ENCODE assay signal across 17 cellular contexts in the genomic region with DNA sequence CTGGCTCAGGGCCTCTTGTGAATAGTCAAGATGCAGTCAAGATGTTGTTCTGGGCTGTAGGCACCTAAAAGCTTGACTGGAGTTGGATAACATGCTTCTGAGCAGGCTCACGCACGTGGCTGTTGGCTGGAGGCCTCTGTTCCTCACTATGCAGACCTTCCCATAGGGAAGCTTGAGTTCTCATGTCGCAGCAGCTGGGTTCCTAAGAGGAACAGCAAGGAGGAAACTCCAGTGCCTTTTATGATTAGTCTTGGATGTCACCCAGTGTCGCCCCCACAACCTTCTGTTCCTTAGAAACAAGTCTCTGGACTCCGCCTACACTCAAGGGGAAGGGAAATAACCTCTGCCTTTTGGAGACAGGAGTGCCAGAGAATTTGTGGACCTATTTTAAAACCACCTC.
DNase-seq lines count a peak whose midpoint lies in the region; ATAC-seq and TF ChIP-seq lines count a peak whose summit lies in the region.
"Had no signal": no experiment of that assay in that cellular context is flagged by ENCODE, and none has a peak within 500 bp of the region (broad histone marks: within the 10 kb centered on the region; RNA-seq: fewer than 3 reads in every experiment).

No MANE protein-coding gene starts in this region.

- H3K27me3 Mint-ChIP-seq in activated naive CD8-positive, alpha-beta T cell treated with anti-CD3 and anti-CD28 coated beads for 36 hours: no peaks in the 10 kb centered on the region
- H3K27me3 Mint-ChIP-seq in naive thymus-derived CD4-positive, alpha-beta T cell: no peaks in the 10 kb centered on the region
- H3K27me3 Mint-ChIP-seq: activated naive CD4-positive, alpha-beta T cell treated with anti-CD3 and anti-CD28 coated beads, Interleukin-2, amount 10 ng/mL, durations not matched to agents 7 days and 5 days; natural killer cell treated with Interleukin-12 subunit alpha and Interleukin-12 subunit beta and Interleukin-15 and Interleukin-18, amount 100 ng/mL, for 72 hours had no signal

- H3K79me2 ChIP-seq in SU-DHL-6 (ENCODE audit: insufficient read depth, low read length) (no peaks in the 10 kb centered on the region), parathyroid adenoma (no peaks in the 10 kb centered on the region)

- no peaks in the 10 kb centered on the region for H3K27me3 ChIP-seq in SU-DHL-6 (ENCODE audit: low read length)
- H3K27me3 ChIP-seq in left ventricle myocardium inferior (ENCODE audit: low read depth): no peaks in the 10 kb centered on the region
- no peaks in the 10 kb centered on the region for H3K27me3 ChIP-seq in parathyroid adenoma (ENCODE audit: control insufficient read depth, insufficient read depth, low read length)
- no peaks in the 10 kb centered on the region for H3K27me3 ChIP-seq in naive thymus-derived CD4-positive, alpha-beta T cell (ENCODE audit: control insufficient read depth in 2 of 2, insufficient read depth in 2 of 2, low read length in 2 of 2)
- H3K27me3 ChIP-seq: brain microvascular endothelial cell had no signal

- no peaks in the 10 kb centered on the region for H3K36me3 ChIP-seq in SU-DHL-6 (ENCODE audit: low read length)
- H3K36me3 ChIP-seq in left ventricle myocardium inferior: no peaks in the 10 kb centered on the region
- no peaks in the 10 kb centered on the region for H3K36me3 ChIP-seq in parathyroid adenoma (ENCODE audit: control insufficient read depth, insufficient read depth, low read length)
- no peaks in the 10 kb centered on the region for H3K36me3 ChIP-seq in naive thymus-derived CD4-positive, alpha-beta T cell (ENCODE audit: control insufficient read depth in 2 of 3, insufficient read depth in 3 of 3, low read length in 3 of 3)
- H3K36me3 ChIP-seq: brain microvascular endothelial cell had no signal

- H3F3A ChIP-seq in SU-DHL-6 (ENCODE audit: insufficient read depth): 0 out of 2 replicates have a peak, but pooled peaks cover under 1% of the 10 kb centered on the region

- H3K36me3 Mint-ChIP-seq in activated naive CD8-positive, alpha-beta T cell treated with anti-CD3 and anti-CD28 coated beads for 36 hours: peaks cover 2% of the 10 kb centered on the region
- no peaks in the 10 kb centered on the region for H3K36me3 Mint-ChIP-seq in naive thymus-derived CD4-positive, alpha-beta T cell
- H3K36me3 Mint-ChIP-seq: natural killer cell treated with Interleukin-12 subunit alpha and Interleukin-12 subunit beta and Interleukin-15 and Interleukin-18, amount 100 ng/mL, for 72 hours had no signal

- H3K4me2 ChIP-seq in SU-DHL-6 (ENCODE audit: low read depth, low read length, poor library complexity, severe bottlenecking) (no peak overlapping the region), parathyroid adenoma (ENCODE audit: low read length) (no peak overlapping the region)

- ATAC-seq in naive thymus-derived CD4-positive, alpha-beta T cell: no peak
- no peak for ATAC-seq in GM19463 (IDR thresholded peaks at IDR 0.05; ENCODE audit: unreplicated experiment)
- ATAC-seq: natural killer cell treated with Interleukin-12 subunit alpha and Interleukin-12 subunit beta and Interleukin-15 and Interleukin-18, amount 100 ng/mL, for 72 hours; stimulated activated naive CD8-positive, alpha-beta T cell treated with anti-CD3 and anti-CD28 coated beads, Interleukin-15, Interleukin-2, amounts not matched to agents 100 U/mL and 50 U/mL, for 24 hours had no signal

- H3K4me1 ChIP-seq in left ventricle myocardium inferior (peaks cover 21% of the 10 kb centered on the region), parathyroid adenoma (peaks cover 30% of the 10 kb centered on the region)
- H3K4me1 ChIP-seq in naive thymus-derived CD4-positive, alpha-beta T cell (ENCODE audit: control insufficient read depth in 2 of 2, insufficient read depth in 2 of 2, low read length in 2 of 2): no peaks in the 10 kb centered on the region

- intact Hi-C loops in left ventricle myocardium inferior (cut with micrococcal nuclease): no loop called here
- intact Hi-C loops in naive thymus-derived CD4-positive, alpha-beta T cell (cut with micrococcal nuclease): no loop called here

- H3K9ac ChIP-seq in SU-DHL-6 (ENCODE audit: low read length) (no peak overlapping the region), parathyroid adenoma (no peak overlapping the region)

- no peak for TF ChIP-seq CTCF in SU-DHL-6 (IDR thresholded peaks at IDR 0.05; ENCODE audit: insufficient read depth, low read length, poor library complexity, severe bottlenecking)
- no peak for TF ChIP-seq CTCF in left ventricle myocardium inferior (IDR thresholded peaks at IDR 0.05; ENCODE audit: borderline replicate concordance)
- no peak for TF ChIP-seq CTCF in parathyroid adenoma (IDR thresholded peaks at IDR 0.05)

- H3K9me2 ChIP-seq in SU-DHL-6 (replicated peaks; ENCODE audit: insufficient read depth, low read length): no peaks in the 10 kb centered on the region

- peak; percentile 52 for DNase-seq in DMS 273 treated with DMSO at 0.1 percent for 48 hours (lab: John Stamatoyannopoulos, UW)
- peak; percentile 71 for DNase-seq in left ventricle myocardium inferior
- DNase-seq in activated naive CD4-positive, alpha-beta T cell treated with anti-CD3 and anti-CD28 coated beads, Interleukin-2, amount 50 U/mL, for 16 hours: no peak
- no peak for DNase-seq in activated naive CD8-positive, alpha-beta T cell treated with anti-CD3 and anti-CD28 coated beads for 36 hours
- no peak for DNase-seq in naive thymus-derived CD4-positive, alpha-beta T cell
- DNase-seq: activated CD4-positive, CD25-positive, alpha-beta regulatory T cell treated with anti-CD3 and anti-CD28 coated beads, Interleukin-2, amount 50 U/mL, for 72 hours; activated CD8-positive, alpha-beta memory T cell treated with anti-CD3 and anti-CD28 coated beads, Interleukin-2, amount 50 U/mL, for 4 hours; activated naive CD4-positive, alpha-beta T cell treated with anti-CD3 and anti-CD28 coated beads, Interleukin-2, amount 10 ng/mL, durations not matched to agents 7 days and 5 days; brain microvascular endothelial cell; NCI-H187 treated with DMSO at 0.1 percent for 48 hours; stimulated activated naive CD8-positive, alpha-beta T cell treated with anti-CD3 and anti-CD28 coated beads, Interleukin-15, Interleukin-2, amounts not matched to agents 100 U/mL and 50 U/mL, for 24 hours had no signal

- no peak overlapping the region for H3K27ac ChIP-seq in SU-DHL-6 (ENCODE audit: low read depth, low read length)
- H3K27ac ChIP-seq in left ventricle myocardium inferior (replicated peaks): peak overlapping the region; percentile 44
- no peak overlapping the region for H3K27ac ChIP-seq in parathyroid adenoma
- H3K27ac ChIP-seq in naive thymus-derived CD4-positive, alpha-beta T cell (ENCODE audit: low read depth, low read length): no peak overlapping the region
- H3K27ac ChIP-seq: brain microvascular endothelial cell, skin epidermis had no signal

- CTCF ChIA-PET in naive thymus-derived CD4-positive, alpha-beta T cell (lab: Charles Lee): interaction anchor here (1.7 kb wide), 1 partner anchor 10 kb away, joined by 4 read pairs; no protein-coding TSS in a partner anchor

- H3K4me3 ChIP-seq in SU-DHL-6 (ENCODE audit: insufficient read depth, low read length, poor library complexity, severe bottlenecking) (no peak overlapping the region), left ventricle myocardium inferior (no peak overlapping the region), parathyroid adenoma (ENCODE audit: low read depth, low read length) (no peak overlapping the region)
- no peak overlapping the region for H3K4me3 ChIP-seq in naive thymus-derived CD4-positive, alpha-beta T cell (ENCODE audit: low read length)
- H3K4me3 ChIP-seq: skin epidermis had no signal

- no peak overlapping the region for H3K27ac Mint-ChIP-seq in activated naive CD8-positive, alpha-beta T cell treated with anti-CD3 and anti-CD28 coated beads for 36 hours
- H3K27ac Mint-ChIP-seq in naive thymus-derived CD4-positive, alpha-beta T cell: no peak overlapping the region
- H3K27ac Mint-ChIP-seq: activated naive CD4-positive, alpha-beta T cell treated with anti-CD3 and anti-CD28 coated beads, Interleukin-2, amount 10 ng/mL, durations not matched to agents 7 days and 5 days; natural killer cell treated with Interleukin-12 subunit alpha and Interleukin-12 subunit beta and Interleukin-15 and Interleukin-18, amount 100 ng/mL, for 72 hours; T-helper 1 cell treated with Interleukin-12 subunit alpha and Interleukin-12 subunit beta and Interleukin-4 antibody, amounts not matched to agents 30 μg/mL and 1 μg/mL, for 36 hours had no signal

- H4K20me1 ChIP-seq in SU-DHL-6 (ENCODE audit: low read depth, low read length): no peaks in the 10 kb centered on the region

- peaks cover 41% of the 10 kb centered on the region for H3K4me1 Mint-ChIP-seq in activated naive CD8-positive, alpha-beta T cell treated with anti-CD3 and anti-CD28 coated beads for 36 hours
- peaks cover 20 to 52% (median 50%) of the 10 kb centered on the region in 7 donors for H3K4me1 Mint-ChIP-seq in naive thymus-derived CD4-positive, alpha-beta T cell

- POLR2A ChIA-PET in naive thymus-derived CD4-positive, alpha-beta T cell (lab: Charles Lee): interaction anchor here (0.5 to 2.8 kb wide), 6 partner anchors 11 to 280 kb away, joined by 3 to 19 read pairs (median 3); no protein-coding TSS in a partner anchor

- H3K9me3 ChIP-seq in SU-DHL-6 (ENCODE audit: insufficient read depth, low read length): no peaks in the 10 kb centered on the region
- no peaks in the 10 kb centered on the region for H3K9me3 ChIP-seq in left ventricle myocardium inferior (replicated peaks)
- no peaks in the 10 kb centered on the region for H3K9me3 ChIP-seq in parathyroid adenoma (ENCODE audit: control insufficient read depth, low read length)
- no peaks in the 10 kb centered on the region for H3K9me3 ChIP-seq in naive thymus-derived CD4-positive, alpha-beta T cell (ENCODE audit: control insufficient read depth in 2 of 3, low read length in 3 of 3)

- no peaks in the 10 kb centered on the region for H3K9me3 Mint-ChIP-seq in activated naive CD8-positive, alpha-beta T cell treated with anti-CD3 and anti-CD28 coated beads for 36 hours
- no peaks in the 10 kb centered on the region for H3K9me3 Mint-ChIP-seq in naive thymus-derived CD4-positive, alpha-beta T cell
- H3K9me3 Mint-ChIP-seq: activated naive CD4-positive, alpha-beta T cell treated with anti-CD3 and anti-CD28 coated beads, Interleukin-2, amount 10 ng/mL, durations not matched to agents 7 days and 5 days; natural killer cell treated with Interleukin-12 subunit alpha and Interleukin-12 subunit beta and Interleukin-15 and Interleukin-18, amount 100 ng/mL, for 72 hours; T-helper 1 cell treated with Interleukin-12 subunit alpha and Interleukin-12 subunit beta and Interleukin-4 antibody, amounts not matched to agents 30 μg/mL and 1 μg/mL, for 36 hours had no signal

- peak overlapping the region; percentile 7 for H2AFZ ChIP-seq in SU-DHL-6 (ENCODE audit: low read depth, low read length, severe bottlenecking)
- peak overlapping the region; percentile 3 for H2AFZ ChIP-seq in parathyroid adenoma

- H3K4me3 Mint-ChIP-seq in activated naive CD8-positive, alpha-beta T cell treated with anti-CD3 and anti-CD28 coated beads for 36 hours: no peak overlapping the region
- H3K4me3 Mint-ChIP-seq in naive thymus-derived CD4-positive, alpha-beta T cell: no peak overlapping the region
- H3K4me3 Mint-ChIP-seq: activated naive CD4-positive, alpha-beta T cell treated with anti-CD3 and anti-CD28 coated beads, Interleukin-2, amount 10 ng/mL, durations not matched to agents 7 days and 5 days; natural killer cell treated with Interleukin-12 subunit alpha and Interleukin-12 subunit beta and Interleukin-15 and Interleukin-18, amount 100 ng/mL, for 72 hours; T-helper 1 cell treated with Interleukin-12 subunit alpha and Interleukin-12 subunit beta and Interleukin-4 antibody, amounts not matched to agents 30 μg/mL and 1 μg/mL, for 36 hours had no signal

Comparison
In these comparisons a context has a peak if more than half of its experiments do, and no peak if none do; other contexts are left out.
1. DNase-seq: peak in DMS 273 treated with DMSO at 0.1 percent for 48 hours (single experiment) and left ventricle myocardium inferior (single experiment); none in activated naive CD4-positive, alpha-beta T cell treated with anti-CD3 and anti-CD28 coated beads, Interleukin-2, amount 50 U/mL, for 16 hours (single experiment), activated naive CD8-positive, alpha-beta T cell treated with anti-CD3 and anti-CD28 coated beads for 36 hours (single experiment) and naive thymus-derived CD4-positive, alpha-beta T cell (0 of 9).